1 cellular context compared by ENCODE assay signal in genomic region chr11:10307411-10308207, GRCh38.
TF ChIP-seq lines count a peak whose summit lies in the region.

No MANE protein-coding gene starts in this region.

TF ChIP-seq in K562, 482 proteins besides CTCF, POLR2A, EP300 and RAD21 (continued from another document and continues in another):
- TF ChIP-seq NRF1 (conservative IDR thresholded peaks at IDR 0.05 in 1 of 2, IDR thresholded peaks at IDR 0.05 in 1 of 2) (peak; percentile 52 to 60), MLX (CRISPR knock-in tag; conservative IDR thresholded peaks at IDR 0.05) (no peak), TEAD2 (tag; IDR thresholded peaks at IDR 0.05) (no peak), CC2D1A (IDR thresholded peaks at IDR 0.05) (peak; percentile 91), CEBPG (CRISPR knock-in tag; IDR thresholded peaks at IDR 0.05) (peak; percentile 70), CEBPG (tag; conservative IDR thresholded peaks at IDR 0.05 in 1 of 2, IDR thresholded peaks at IDR 0.05 in 1 of 2) (peak; percentile 80 to 85), ILK (tag; IDR thresholded peaks at IDR 0.05; ENCODE audit: borderline replicate concordance, low read depth) (no peak), NBN (IDR thresholded peaks at IDR 0.05; ENCODE audit: low read depth) (0 out of 2 replicates have a peak, but pooled peaks have one; percentile 61), KDM4B (IDR thresholded peaks at IDR 0.05; ENCODE audit: borderline replicate concordance in 2 of 2, low read depth in 1 of 2) (peak in 1 of 2 experiments; percentile 46; a peak in 1 of 4 replicates), C11orf30 (IDR thresholded peaks at IDR 0.05; ENCODE audit: low read depth) (peak; percentile 91), NFE2 (IDR thresholded peaks at IDR 0.05; ENCODE audit: low read depth) (peak; percentile 96), ETV5 (CRISPR knock-in tag; IDR thresholded peaks at IDR 0.05; ENCODE audit: low read depth) (no peak), ZNF316 (IDR thresholded peaks at IDR 0.05) (peak; percentile 91), SOX6 (IDR thresholded peaks at IDR 0.05) (peak; percentile 52; the same call in 1 of the 2 replicates), PTBP1 (IDR thresholded peaks at IDR 0.05; ENCODE audit: low read depth, low read length) (0 out of 2 replicates have a peak, but pooled peaks have one; percentile 11), HDAC1 (IDR thresholded peaks at IDR 0.05) (peak in 1 of 2 experiments; percentile 47; a peak in 1 of 4 replicates), ZNF780A (CRISPR knock-in tag; IDR thresholded peaks at IDR 0.05) (no peak), CTBP1 (IDR thresholded peaks at IDR 0.05; ENCODE audit: borderline replicate concordance) (peak; percentile 67), NR1H2 (CRISPR knock-in tag; IDR thresholded peaks at IDR 0.05) (peak; percentile 100), E2F5 (CRISPR knock-in tag; IDR thresholded peaks at IDR 0.05) (no peak), ETV1 (tag; conservative IDR thresholded peaks at IDR 0.05; ENCODE audit: low read depth) (0 out of 2 replicates have a peak, but pooled peaks have one; percentile 17), MYC (IDR thresholded peaks at IDR 0.05; ENCODE audit: low read depth, low read length) (no peak; the same call in 1 of the 2 replicates), MYC (CRISPR knock-in tag; IDR thresholded peaks at IDR 0.05; ENCODE audit: borderline replicate concordance, low read depth) (no peak), DACH1 (IDR thresholded peaks at IDR 0.05; ENCODE audit: partially characterized antibody) (peak; percentile 38), BCOR (IDR thresholded peaks at IDR 0.05) (peak; percentile 87), GABPB1 (CRISPR knock-in tag; IDR thresholded peaks at IDR 0.05) (peak; percentile 53; the same call in 1 of the 2 replicates), ZNF165 (CRISPR knock-in tag; IDR thresholded peaks at IDR 0.05; ENCODE audit: borderline replicate concordance) (no peak), ZNF253 (CRISPR knock-in tag; conservative IDR thresholded peaks at IDR 0.05) (no peak), POLR3G (IDR thresholded peaks at IDR 0.05; ENCODE audit: extremely low read depth, insufficient read length, insufficient replicate concordance) (no peak), PRMT5 (CRISPR knock-in tag; IDR thresholded peaks at IDR 0.05) (no peak), DPF2 (IDR thresholded peaks at IDR 0.05) (peak; percentile 86), ATF3 (IDR thresholded peaks at IDR 0.05) (peak; percentile 73), ATF3 (CRISPR knock-in tag; conservative IDR thresholded peaks at IDR 0.05) (no peak), MAX (CRISPR knock-in tag; IDR thresholded peaks at IDR 0.05) (peak; percentile 37; the same call in 1 of the 2 replicates), SMARCE1 (IDR thresholded peaks at IDR 0.05) (peak; percentile 79), LARP7 (IDR thresholded peaks at IDR 0.05) (0 out of 2 replicates have a peak, but pooled peaks have one; percentile 88), KDM5B (IDR thresholded peaks at IDR 0.05; ENCODE audit: insufficient replicate concordance, low read depth, low read length) (peak; percentile 58), CXXC5 (CRISPR knock-in tag; IDR thresholded peaks at IDR 0.05) (peak; percentile 89), TRIM24 (IDR thresholded peaks at IDR 0.05) (peak in 1 of 2 experiments; percentile 63; a peak in 2 of 4 replicates), PREB (CRISPR knock-in tag; IDR thresholded peaks at IDR 0.05) (no peak), ARID1B (IDR thresholded peaks at IDR 0.05) (peak; percentile 65), TEAD4 (IDR thresholded peaks at IDR 0.05; ENCODE audit: low read length) (0 out of 2 replicates have a peak, but pooled peaks have one; percentile 7), TEAD4 (CRISPR knock-in tag; IDR thresholded peaks at IDR 0.05; ENCODE audit: borderline replicate concordance) (no peak), CBX2 (IDR thresholded peaks at IDR 0.05; ENCODE audit: insufficient read depth, low read length, poor library complexity, severe bottlenecking) (no peak), ATF1 (CRISPR knock-in tag; IDR thresholded peaks at IDR 0.05) (no peak), ATF1 (tag; IDR thresholded peaks at IDR 0.05) (peak; percentile 63), MYBL2 (IDR thresholded peaks at IDR 0.05; ENCODE audit: low read depth) (no peak), MYBL2 (CRISPR knock-in tag; IDR thresholded peaks at IDR 0.05; ENCODE audit: borderline replicate concordance) (no peak), XRCC3 (IDR thresholded peaks at IDR 0.05) (no peak), ETS1 (conservative IDR thresholded peaks at IDR 0.05; ENCODE audit: control insufficient read depth, low read depth, low read length) (peak; percentile 38; the same call in 1 of the 2 replicates), ZNF740 (CRISPR knock-in tag; IDR thresholded peaks at IDR 0.05) (peak; percentile 96), ZNF740 (tag; IDR thresholded peaks at IDR 0.05) (peak in 1 of 2 experiments; percentile 77; a peak in 2 of 4 replicates), ZFX (CRISPR knock-in tag; IDR thresholded peaks at IDR 0.05) (peak; percentile 47; the same call in 1 of the 2 replicates), ARNT (IDR thresholded peaks at IDR 0.05) (peak; percentile 52 to 82; a peak in 1 of 4 replicates), HES1 (IDR thresholded peaks at IDR 0.05; ENCODE audit: low read depth) (0 out of 2 replicates have a peak, but pooled peaks have one; percentile 21), L3MBTL2 (IDR thresholded peaks at IDR 0.05) (peak; percentile 66), BACH1 (tag; IDR thresholded peaks at IDR 0.05) (peak; percentile 40; the same call in 1 of the 2 replicates), PTRF (tag; IDR thresholded peaks at IDR 0.05) (no peak), MAFK (IDR thresholded peaks at IDR 0.05; ENCODE audit: low read length) (peak; percentile 61; the same call in 1 of the 2 replicates), ZBTB49 (CRISPR knock-in tag; IDR thresholded peaks at IDR 0.05; ENCODE audit: borderline replicate concordance) (no peak), ZBTB33 (CRISPR knock-in tag; IDR thresholded peaks at IDR 0.05) (peak; percentile 44; the same call in 1 of the 2 replicates), ZNF589 (CRISPR knock-in tag; IDR thresholded peaks at IDR 0.05; ENCODE audit: low read depth) (no peak), ARID3A (IDR thresholded peaks at IDR 0.05; ENCODE audit: borderline replicate concordance, low read depth, low read length) (no peak)
